Comparison of ENCODE assay signal across 11 cellular contexts in genomic region chr17:6657633-6658287, GRCh38. TPM values are rescaled to one million over a fixed set of nuclear protein-coding genes. Genes with fewer than 3 reads are reported as not detected.
DNase-seq lines count a peak whose midpoint lies in the region; ATAC-seq and TF ChIP-seq lines count a peak whose summit lies in the region.
"Had no signal": no experiment of that assay in that cellular context is flagged by ENCODE, and none has a peak within 500 bp of the region (broad histone marks: within the 10 kb centered on the region; RNA-seq: fewer than 3 reads in every experiment).

No MANE protein-coding gene starts in this region.

- intact Hi-C loops in gastrocnemius medialis (cut with DNase I; ENCODE audit: low total_unique reads), result loop anchor here (10.0 kb wide), 1 partner anchor 1173 kb away; the partner anchor contains the start of genes DERL2 and MIS12

- TF ChIP-seq CTCF in gastrocnemius medialis (IDR thresholded peaks at IDR 0.05 in 4 of 5, conservative IDR thresholded peaks at IDR 0.05 in 1 of 5), result no peak

- H3K4me3 ChIP-seq in iPS-11a (ENCODE audit: low read depth, low read length) (peak overlapping the region; percentile 25), gastrocnemius medialis (no peak overlapping the region), SJCRH30 (no peak overlapping the region)

- no peak overlapping the region for H3K27ac ChIP-seq in gastrocnemius medialis
- no peak overlapping the region for H3K27ac ChIP-seq in SJCRH30

- H3K4me1 ChIP-seq in gastrocnemius medialis (peaks cover under 1 to 8% of the 10 kb centered on the region in 2 donors), SJCRH30 (no peaks in the 10 kb centered on the region)

- H3K27me3 Mint-ChIP-seq in activated T-cell treated with anti-CD3 and anti-CD28 coated beads, Interleukin-2, amount 50 U/mL, for 24 hours, result peaks cover 16% of the 10 kb centered on the region
- no peaks in the 10 kb centered on the region for H3K27me3 Mint-ChIP-seq in T-helper 17 cell
- no peaks in the 10 kb centered on the region for H3K27me3 Mint-ChIP-seq in stimulated activated memory B cell treated with anti-CD40 and anti-IgM and Interleukin-4, amounts not matched to agents 10 μg/mL and 1 μg/mL and 100 μg/mL, for 72 hours

- no peak overlapping the region for H3K27ac Mint-ChIP-seq in activated T-cell treated with anti-CD3 and anti-CD28 coated beads, Interleukin-2, amount 50 U/mL, for 24 hours
- peak overlapping the region; percentile 86 for H3K27ac Mint-ChIP-seq in T-helper 17 cell
- peak overlapping the region; percentile 89 for H3K27ac Mint-ChIP-seq in stimulated activated memory B cell treated with anti-CD40 and anti-IgM and Interleukin-4, amounts not matched to agents 10 μg/mL and 1 μg/mL and 100 μg/mL, for 72 hours

- H3K36me3 Mint-ChIP-seq in activated T-cell treated with anti-CD3 and anti-CD28 coated beads, Interleukin-2, amount 50 U/mL, for 24 hours (ENCODE audit: low read depth), result peaks cover 2% of the 10 kb centered on the region
- H3K36me3 Mint-ChIP-seq in T-helper 17 cell (ENCODE audit: low read depth), result peaks cover 5% of the 10 kb centered on the region
- peaks cover 13% of the 10 kb centered on the region for H3K36me3 Mint-ChIP-seq in stimulated activated memory B cell treated with anti-CD40 and anti-IgM and Interleukin-4, amounts not matched to agents 10 μg/mL and 1 μg/mL and 100 μg/mL, for 72 hours

- in situ Hi-C loops in gastrocnemius medialis (cut with MboI; ENCODE audit: low sequenced_read_pairs in 4 of 4), result loop anchor here in 3 of 4 donors (25.0 kb wide), 2 partner anchors 180 to 355 kb away; partner anchors contain the start of genes BCL6B (in 3 of the 3), RNASEK (in 3 of the 3) and TEKT1 (in 1 of the 3)

- H3K9me3 Mint-ChIP-seq in activated T-cell treated with anti-CD3 and anti-CD28 coated beads, Interleukin-2, amount 50 U/mL, for 24 hours, result no peaks in the 10 kb centered on the region
- no peaks in the 10 kb centered on the region for H3K9me3 Mint-ChIP-seq in stimulated activated memory B cell treated with anti-CD40 and anti-IgM and Interleukin-4, amounts not matched to agents 10 μg/mL and 1 μg/mL and 100 μg/mL, for 72 hours

- H3K36me3 ChIP-seq in gastrocnemius medialis (no peaks in the 10 kb centered on the region), SJCRH30 (no peaks in the 10 kb centered on the region)

- ATAC-seq in T-helper 17 cell, result no peak
- ATAC-seq in stimulated activated memory B cell treated with anti-CD40 and anti-IgM and Interleukin-4, amounts not matched to agents 10 μg/mL and 1 μg/mL and 100 μg/mL, for 72 hours, result no peak
- no peak for ATAC-seq in gastrocnemius medialis

- DNase-seq in activated T-cell treated with anti-CD3 and anti-CD28 coated beads, Interleukin-2, amount 50 U/mL, for 24 hours, result no peak
- DNase-seq in activated T-cell treated with anti-CD3 and anti-CD28 coated beads, Interleukin-2, amount 50 U/mL, for 48 hours, result no peak
- DNase-seq in T-helper 17 cell, result no peak
- no peak for DNase-seq in gastrocnemius medialis
- no peak for DNase-seq in SJCRH30
- no peak for DNase-seq in stimulated activated CD4-positive, alpha-beta T cell treated with anti-CD3 and anti-CD28 coated beads, Interleukin-2, amount 100 ng/mL, for 24 hours
- DNase-seq: NCI-H2171 treated with DMSO at 0.1 percent for 48 hours had no signal

- H3K9me3 ChIP-seq in T-helper 17 cell (ENCODE audit: control insufficient read depth, low read length, poor library complexity, severe bottlenecking) (no peaks in the 10 kb centered on the region), gastrocnemius medialis (no peaks in the 10 kb centered on the region), SJCRH30 (replicated peaks) (no peaks in the 10 kb centered on the region)

- no peak for TF ChIP-seq POLR2A in gastrocnemius medialis (IDR thresholded peaks at IDR 0.05)

- peak overlapping the region; percentile 81 for H3K4me3 Mint-ChIP-seq in activated T-cell treated with anti-CD3 and anti-CD28 coated beads, Interleukin-2, amount 50 U/mL, for 24 hours
- peak overlapping the region; percentile 94 for H3K4me3 Mint-ChIP-seq in T-helper 17 cell
- peak overlapping the region; percentile 96 for H3K4me3 Mint-ChIP-seq in stimulated activated memory B cell treated with anti-CD40 and anti-IgM and Interleukin-4, amounts not matched to agents 10 μg/mL and 1 μg/mL and 100 μg/mL, for 72 hours

- peaks cover 21 to 39% (median 30%) of the 10 kb centered on the region in 3 donors for H3K27me3 ChIP-seq in gastrocnemius medialis
- no peaks in the 10 kb centered on the region for H3K27me3 ChIP-seq in SJCRH30

- peaks cover 57% of the 10 kb centered on the region for H3K4me1 Mint-ChIP-seq in activated T-cell treated with anti-CD3 and anti-CD28 coated beads, Interleukin-2, amount 50 U/mL, for 24 hours (ENCODE audit: low read depth)
- peaks cover 36% of the 10 kb centered on the region for H3K4me1 Mint-ChIP-seq in T-helper 17 cell
- H3K4me1 Mint-ChIP-seq in stimulated activated memory B cell treated with anti-CD40 and anti-IgM and Interleukin-4, amounts not matched to agents 10 μg/mL and 1 μg/mL and 100 μg/mL, for 72 hours, result peaks cover 68% of the 10 kb centered on the region

RNA-seq across cellular contexts. Expression of gene C17orf100, which starts 6.2 kb away (rescaled TPM):
- total RNA-seq in T-helper 17 cell (1 to 10 TPM; 1.3 to 2.5 TPM), gastrocnemius medialis (under 1 TPM in 1 of 4 donors, not detected in 3; 0.27 TPM)
- total RNA-seq in SJCRH30 (2014; rRNA removed; shearing (Covaris generic)), result 1.4 and 1.9 TPM in 2 replicates

RNA-seq across cellular contexts. Expression of gene MED31, which starts 6.4 kb away (rescaled TPM):
- 10 to 100 TPM; 32.9 to 36.6 TPM for total RNA-seq in T-helper 17 cell
- total RNA-seq in gastrocnemius medialis, result 1 to 10 TPM; 3.8 to 8.6 (median 7.2) TPM
- 20.1 and 22.1 TPM in 2 replicates for total RNA-seq in SJCRH30 (2014; rRNA removed; shearing (Covaris generic))

RNA-seq across cellular contexts. Expression of gene TXNDC17, which starts 16.9 kb away (rescaled TPM):
- total RNA-seq in T-helper 17 cell, result 10 to 100 TPM; 10.8 to 16.9 TPM
- total RNA-seq in gastrocnemius medialis, result 100 to 1,000 TPM in 2 of 4 donors, 10 to 100 TPM in 2; 85.5 to 183 (median 106) TPM
- total RNA-seq in SJCRH30 (2014; rRNA removed; shearing (Covaris generic)), result 62.0 and 66.1 TPM in 2 replicates

RNA-seq across cellular contexts. Expression of gene KIAA0753, which starts 17.2 kb away (rescaled TPM):
- total RNA-seq in T-helper 17 cell (10 to 100 TPM; 10.8 to 12.1 TPM), gastrocnemius medialis (1 to 10 TPM; 3.0 to 6.3 (median 3.6) TPM)
- 9.6 and 14.3 TPM in 2 replicates for total RNA-seq in SJCRH30 (2014; rRNA removed; shearing (Covaris generic))

RNA-seq across cellular contexts. Expression of gene SLC13A5, which starts 55.4 kb away (rescaled TPM):
- total RNA-seq in T-helper 17 cell, result not detected
- under 1 TPM in 3 of 4 donors, not detected in 1; 0.10 to 0.64 (median 0.39) TPM for total RNA-seq in gastrocnemius medialis
- total RNA-seq in SJCRH30 (2014; rRNA removed; shearing (Covaris generic)), result not detected in 2 replicates
- total RNA-seq: HT1080, SK-MEL-5 had no signal
